1 cellular context compared by ENCODE assay signal in the genomic region with DNA sequence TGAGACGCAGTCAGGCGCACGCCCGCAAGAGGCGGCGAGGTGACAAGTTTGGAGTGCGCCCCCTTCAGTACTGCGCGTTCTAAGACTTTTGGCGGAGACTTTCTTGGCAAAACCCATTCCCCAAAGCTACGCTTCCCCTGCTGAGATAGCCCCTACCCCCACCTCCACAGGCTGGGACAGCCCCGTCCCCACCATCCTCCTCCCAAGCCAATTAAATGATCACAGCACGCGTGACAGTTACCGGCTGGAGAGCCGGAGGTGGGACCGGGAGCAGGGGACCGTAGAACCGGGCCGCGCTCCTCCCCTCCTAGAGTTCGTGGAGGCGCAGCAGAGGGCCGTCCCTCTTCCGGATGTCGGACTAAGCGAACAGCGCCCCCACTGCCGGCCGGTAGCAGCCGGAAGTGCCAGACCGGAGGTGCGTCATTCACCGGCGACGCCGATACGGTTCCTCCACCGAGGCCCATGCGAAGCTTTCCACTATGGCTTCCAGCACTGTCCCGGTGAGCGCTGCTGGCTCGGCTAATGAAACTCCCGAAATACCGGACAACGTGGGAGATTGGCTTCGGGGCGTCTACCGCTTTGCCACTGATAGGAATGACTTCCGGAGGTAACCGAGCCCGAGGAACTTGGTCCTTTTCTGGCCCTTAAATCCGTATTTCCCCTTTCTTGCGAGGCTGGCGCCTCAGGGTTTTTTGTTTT.
TF ChIP-seq lines count a peak whose summit lies in the region.

A gene (plus strand): TSS at position 476 of the 699 bp plus-strand sequence. CDS start 4 bp downstream, at position 480.

TF ChIP-seq in GM12878, 131 proteins besides CTCF, POLR2A, EP300 and RAD21 (continued from another document and continues in another):
- TF ChIP-seq LARP7 (IDR thresholded peaks at IDR 0.05) (0 out of 2 replicates have a peak, but pooled peaks have one; percentile 19), MYC (IDR thresholded peaks at IDR 0.05; ENCODE audit: insufficient read depth, insufficient read length, insufficient replicate concordance, low read length, severe bottlenecking) (peak; percentile 81), CBX3 (IDR thresholded peaks at IDR 0.05; ENCODE audit: borderline replicate concordance, low read depth) (no peak), NFXL1 (IDR thresholded peaks at IDR 0.05; ENCODE audit: borderline replicate concordance) (no peak), POLR2AphosphoS5 (IDR thresholded peaks at IDR 0.05; ENCODE audit: low read length) (peak; percentile 98), YY1 (IDR thresholded peaks at IDR 0.05; ENCODE audit: low read depth, low read length) (peak; percentile 98), FOXM1 (IDR thresholded peaks at IDR 0.05; ENCODE audit: low read depth, low read length) (0 out of 2 replicates have a peak, but pooled peaks have one; percentile 44), GABPA (IDR thresholded peaks at IDR 0.05; ENCODE audit: low read depth) (peak; percentile 96), CREM (IDR thresholded peaks at IDR 0.05; ENCODE audit: low read depth) (peak; percentile 99), SMARCA5 (IDR thresholded peaks at IDR 0.05) (peak; percentile 74; the same call in 1 of the 2 replicates), PML (IDR thresholded peaks at IDR 0.05; ENCODE audit: low read length) (peak; percentile 90; the same call in 1 of the 2 replicates), ZBED1 (IDR thresholded peaks at IDR 0.05; ENCODE audit: borderline replicate concordance) (no peak), ASH2L (IDR thresholded peaks at IDR 0.05; ENCODE audit: borderline replicate concordance, low read depth) (peak; percentile 24; the same call in 1 of the 2 replicates), HCFC1 (IDR thresholded peaks at IDR 0.05; ENCODE audit: low read length) (peak; percentile 86), SREBF1 (IDR thresholded peaks at IDR 0.05; ENCODE audit: low read length) (no peak), JUNB (IDR thresholded peaks at IDR 0.05) (no peak), RUNX3 (IDR thresholded peaks at IDR 0.05; ENCODE audit: low read length) (0 out of 2 replicates have a peak, but pooled peaks have one; percentile 24), HDAC6 (IDR thresholded peaks at IDR 0.05; ENCODE audit: unreplicated experiment) (peak; percentile 52), SP1 (IDR thresholded peaks at IDR 0.05; ENCODE audit: low read depth, low read length) (peak; percentile 33), CBFB (IDR thresholded peaks at IDR 0.05; ENCODE audit: low read depth) (no peak), ZNF217 (IDR thresholded peaks at IDR 0.05) (no peak), CEBPB (IDR thresholded peaks at IDR 0.05; ENCODE audit: borderline replicate concordance in 1 of 2, low read depth in 2 of 2, low read length in 2 of 2) (no peak), NRF1 (conservative IDR thresholded peaks at IDR 0.05; ENCODE audit: low read depth, low read length) (no peak), NBN (IDR thresholded peaks at IDR 0.05) (peak; percentile 93), SMAD5 (IDR thresholded peaks at IDR 0.05; ENCODE audit: low read depth) (peak; percentile 76; the same call in 1 of the 2 replicates), RCOR1 (conservative IDR thresholded peaks at IDR 0.05; ENCODE audit: low read depth, low read length) (no peak), RBBP5 (conservative IDR thresholded peaks at IDR 0.05) (no peak; the same call in 1 of the 2 replicates), EED (IDR thresholded peaks at IDR 0.05; ENCODE audit: low read depth) (no peak), KLF5 (IDR thresholded peaks at IDR 0.05; ENCODE audit: partially characterized antibody) (no peak)
- TF ChIP-seq, protein P1, sequence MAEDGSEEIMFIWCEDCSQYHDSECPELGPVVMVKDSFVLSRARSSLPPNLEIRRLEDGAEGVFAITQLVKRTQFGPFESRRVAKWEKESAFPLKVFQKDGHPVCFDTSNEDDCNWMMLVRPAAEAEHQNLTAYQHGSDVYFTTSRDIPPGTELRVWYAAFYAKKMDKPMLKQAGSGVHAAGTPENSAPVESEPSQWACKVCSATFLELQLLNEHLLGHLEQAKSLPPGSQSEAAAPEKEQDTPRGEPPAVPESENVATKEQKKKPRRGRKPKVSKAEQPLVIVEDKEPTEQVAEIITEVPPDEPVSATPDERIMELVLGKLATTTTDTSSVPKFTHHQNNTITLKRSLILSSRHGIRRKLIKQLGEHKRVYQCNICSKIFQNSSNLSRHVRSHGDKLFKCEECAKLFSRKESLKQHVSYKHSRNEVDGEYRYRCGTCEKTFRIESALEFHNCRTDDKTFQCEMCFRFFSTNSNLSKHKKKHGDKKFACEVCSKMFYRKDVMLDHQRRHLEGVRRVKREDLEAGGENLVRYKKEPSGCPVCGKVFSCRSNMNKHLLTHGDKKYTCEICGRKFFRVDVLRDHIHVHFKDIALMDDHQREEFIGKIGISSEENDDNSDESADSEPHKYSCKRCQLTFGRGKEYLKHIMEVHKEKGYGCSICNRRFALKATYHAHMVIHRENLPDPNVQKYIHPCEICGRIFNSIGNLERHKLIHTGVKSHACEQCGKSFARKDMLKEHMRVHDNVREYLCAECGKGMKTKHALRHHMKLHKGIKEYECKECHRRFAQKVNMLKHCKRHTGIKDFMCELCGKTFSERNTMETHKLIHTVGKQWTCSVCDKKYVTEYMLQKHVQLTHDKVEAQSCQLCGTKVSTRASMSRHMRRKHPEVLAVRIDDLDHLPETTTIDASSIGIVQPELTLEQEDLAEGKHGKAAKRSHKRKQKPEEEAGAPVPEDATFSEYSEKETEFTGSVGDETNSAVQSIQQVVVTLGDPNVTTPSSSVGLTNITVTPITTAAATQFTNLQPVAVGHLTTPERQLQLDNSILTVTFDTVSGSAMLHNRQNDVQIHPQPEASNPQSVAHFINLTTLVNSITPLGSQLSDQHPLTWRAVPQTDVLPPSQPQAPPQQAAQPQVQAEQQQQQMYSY (CRISPR knock-in tag; IDR thresholded peaks at IDR 0.05): no peak
- TF ChIP-seq, protein P2, sequence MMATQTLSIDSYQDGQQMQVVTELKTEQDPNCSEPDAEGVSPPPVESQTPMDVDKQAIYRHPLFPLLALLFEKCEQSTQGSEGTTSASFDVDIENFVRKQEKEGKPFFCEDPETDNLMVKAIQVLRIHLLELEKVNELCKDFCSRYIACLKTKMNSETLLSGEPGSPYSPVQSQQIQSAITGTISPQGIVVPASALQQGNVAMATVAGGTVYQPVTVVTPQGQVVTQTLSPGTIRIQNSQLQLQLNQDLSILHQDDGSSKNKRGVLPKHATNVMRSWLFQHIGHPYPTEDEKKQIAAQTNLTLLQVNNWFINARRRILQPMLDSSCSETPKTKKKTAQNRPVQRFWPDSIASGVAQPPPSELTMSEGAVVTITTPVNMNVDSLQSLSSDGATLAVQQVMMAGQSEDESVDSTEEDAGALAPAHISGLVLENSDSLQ (IDR thresholded peaks at IDR 0.05): peak; percentile 62
- TF ChIP-seq, protein P3, sequence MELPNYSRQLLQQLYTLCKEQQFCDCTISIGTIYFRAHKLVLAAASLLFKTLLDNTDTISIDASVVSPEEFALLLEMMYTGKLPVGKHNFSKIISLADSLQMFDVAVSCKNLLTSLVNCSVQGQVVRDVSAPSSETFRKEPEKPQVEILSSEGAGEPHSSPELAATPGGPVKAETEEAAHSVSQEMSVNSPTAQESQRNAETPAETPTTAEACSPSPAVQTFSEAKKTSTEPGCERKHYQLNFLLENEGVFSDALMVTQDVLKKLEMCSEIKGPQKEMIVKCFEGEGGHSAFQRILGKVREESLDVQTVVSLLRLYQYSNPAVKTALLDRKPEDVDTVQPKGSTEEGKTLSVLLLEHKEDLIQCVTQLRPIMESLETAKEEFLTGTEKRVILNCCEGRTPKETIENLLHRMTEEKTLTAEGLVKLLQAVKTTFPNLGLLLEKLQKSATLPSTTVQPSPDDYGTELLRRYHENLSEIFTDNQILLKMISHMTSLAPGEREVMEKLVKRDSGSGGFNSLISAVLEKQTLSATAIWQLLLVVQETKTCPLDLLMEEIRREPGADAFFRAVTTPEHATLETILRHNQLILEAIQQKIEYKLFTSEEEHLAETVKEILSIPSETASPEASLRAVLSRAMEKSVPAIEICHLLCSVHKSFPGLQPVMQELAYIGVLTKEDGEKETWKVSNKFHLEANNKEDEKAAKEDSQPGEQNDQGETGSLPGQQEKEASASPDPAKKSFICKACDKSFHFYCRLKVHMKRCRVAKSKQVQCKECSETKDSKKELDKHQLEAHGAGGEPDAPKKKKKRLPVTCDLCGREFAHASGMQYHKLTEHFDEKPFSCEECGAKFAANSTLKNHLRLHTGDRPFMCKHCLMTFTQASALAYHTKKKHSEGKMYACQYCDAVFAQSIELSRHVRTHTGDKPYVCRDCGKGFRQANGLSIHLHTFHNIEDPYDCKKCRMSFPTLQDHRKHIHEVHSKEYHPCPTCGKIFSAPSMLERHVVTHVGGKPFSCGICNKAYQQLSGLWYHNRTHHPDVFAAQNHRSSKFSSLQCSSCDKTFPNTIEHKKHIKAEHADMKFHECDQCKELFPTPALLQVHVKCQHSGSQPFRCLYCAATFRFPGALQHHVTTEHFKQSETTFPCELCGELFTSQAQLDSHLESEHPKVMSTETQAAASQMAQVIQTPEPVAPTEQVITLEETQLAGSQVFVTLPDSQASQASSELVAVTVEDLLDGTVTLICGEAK (IDR thresholded peaks at IDR 0.05; ENCODE audit: borderline replicate concordance): peak; percentile 96
- TF ChIP-seq, protein P4, sequence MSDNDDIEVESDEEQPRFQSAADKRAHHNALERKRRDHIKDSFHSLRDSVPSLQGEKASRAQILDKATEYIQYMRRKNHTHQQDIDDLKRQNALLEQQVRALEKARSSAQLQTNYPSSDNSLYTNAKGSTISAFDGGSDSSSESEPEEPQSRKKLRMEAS (IDR thresholded peaks at IDR 0.05; ENCODE audit: low read depth, low read length): peak; percentile 61; the same call in 1 of the 2 replicates
- TF ChIP-seq, protein P5, sequence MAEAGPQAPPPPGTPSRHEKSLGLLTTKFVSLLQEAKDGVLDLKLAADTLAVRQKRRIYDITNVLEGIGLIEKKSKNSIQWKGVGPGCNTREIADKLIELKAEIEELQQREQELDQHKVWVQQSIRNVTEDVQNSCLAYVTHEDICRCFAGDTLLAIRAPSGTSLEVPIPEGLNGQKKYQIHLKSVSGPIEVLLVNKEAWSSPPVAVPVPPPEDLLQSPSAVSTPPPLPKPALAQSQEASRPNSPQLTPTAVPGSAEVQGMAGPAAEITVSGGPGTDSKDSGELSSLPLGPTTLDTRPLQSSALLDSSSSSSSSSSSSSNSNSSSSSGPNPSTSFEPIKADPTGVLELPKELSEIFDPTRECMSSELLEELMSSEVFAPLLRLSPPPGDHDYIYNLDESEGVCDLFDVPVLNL (IDR thresholded peaks at IDR 0.05; ENCODE audit: low read depth, low read length): no peak
- TF ChIP-seq, protein P6, sequence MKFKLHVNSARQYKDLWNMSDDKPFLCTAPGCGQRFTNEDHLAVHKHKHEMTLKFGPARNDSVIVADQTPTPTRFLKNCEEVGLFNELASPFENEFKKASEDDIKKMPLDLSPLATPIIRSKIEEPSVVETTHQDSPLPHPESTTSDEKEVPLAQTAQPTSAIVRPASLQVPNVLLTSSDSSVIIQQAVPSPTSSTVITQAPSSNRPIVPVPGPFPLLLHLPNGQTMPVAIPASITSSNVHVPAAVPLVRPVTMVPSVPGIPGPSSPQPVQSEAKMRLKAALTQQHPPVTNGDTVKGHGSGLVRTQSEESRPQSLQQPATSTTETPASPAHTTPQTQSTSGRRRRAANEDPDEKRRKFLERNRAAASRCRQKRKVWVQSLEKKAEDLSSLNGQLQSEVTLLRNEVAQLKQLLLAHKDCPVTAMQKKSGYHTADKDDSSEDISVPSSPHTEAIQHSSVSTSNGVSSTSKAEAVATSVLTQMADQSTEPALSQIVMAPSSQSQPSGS (IDR thresholded peaks at IDR 0.05; ENCODE audit: low read length): no peak
- TF ChIP-seq, protein P7, sequence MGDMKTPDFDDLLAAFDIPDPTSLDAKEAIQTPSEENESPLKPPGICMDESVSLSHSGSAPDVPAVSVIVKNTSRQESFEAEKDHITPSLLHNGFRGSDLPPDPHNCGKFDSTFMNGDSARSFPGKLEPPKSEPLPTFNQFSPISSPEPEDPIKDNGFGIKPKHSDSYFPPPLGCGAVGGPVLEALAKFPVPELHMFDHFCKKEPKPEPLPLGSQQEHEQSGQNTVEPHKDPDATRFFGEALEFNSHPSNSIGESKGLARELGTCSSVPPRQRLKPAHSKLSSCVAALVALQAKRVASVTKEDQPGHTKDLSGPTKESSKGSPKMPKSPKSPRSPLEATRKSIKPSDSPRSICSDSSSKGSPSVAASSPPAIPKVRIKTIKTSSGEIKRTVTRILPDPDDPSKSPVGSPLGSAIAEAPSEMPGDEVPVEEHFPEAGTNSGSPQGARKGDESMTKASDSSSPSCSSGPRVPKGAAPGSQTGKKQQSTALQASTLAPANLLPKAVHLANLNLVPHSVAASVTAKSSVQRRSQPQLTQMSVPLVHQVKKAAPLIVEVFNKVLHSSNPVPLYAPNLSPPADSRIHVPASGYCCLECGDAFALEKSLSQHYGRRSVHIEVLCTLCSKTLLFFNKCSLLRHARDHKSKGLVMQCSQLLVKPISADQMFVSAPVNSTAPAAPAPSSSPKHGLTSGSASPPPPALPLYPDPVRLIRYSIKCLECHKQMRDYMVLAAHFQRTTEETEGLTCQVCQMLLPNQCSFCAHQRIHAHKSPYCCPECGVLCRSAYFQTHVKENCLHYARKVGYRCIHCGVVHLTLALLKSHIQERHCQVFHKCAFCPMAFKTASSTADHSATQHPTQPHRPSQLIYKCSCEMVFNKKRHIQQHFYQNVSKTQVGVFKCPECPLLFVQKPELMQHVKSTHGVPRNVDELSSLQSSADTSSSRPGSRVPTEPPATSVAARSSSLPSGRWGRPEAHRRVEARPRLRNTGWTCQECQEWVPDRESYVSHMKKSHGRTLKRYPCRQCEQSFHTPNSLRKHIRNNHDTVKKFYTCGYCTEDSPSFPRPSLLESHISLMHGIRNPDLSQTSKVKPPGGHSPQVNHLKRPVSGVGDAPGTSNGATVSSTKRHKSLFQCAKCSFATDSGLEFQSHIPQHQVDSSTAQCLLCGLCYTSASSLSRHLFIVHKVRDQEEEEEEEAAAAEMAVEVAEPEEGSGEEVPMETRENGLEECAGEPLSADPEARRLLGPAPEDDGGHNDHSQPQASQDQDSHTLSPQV (IDR thresholded peaks at IDR 0.05): peak; percentile 60; the same call in 1 of the 2 replicates
- TF ChIP-seq, protein P8, sequence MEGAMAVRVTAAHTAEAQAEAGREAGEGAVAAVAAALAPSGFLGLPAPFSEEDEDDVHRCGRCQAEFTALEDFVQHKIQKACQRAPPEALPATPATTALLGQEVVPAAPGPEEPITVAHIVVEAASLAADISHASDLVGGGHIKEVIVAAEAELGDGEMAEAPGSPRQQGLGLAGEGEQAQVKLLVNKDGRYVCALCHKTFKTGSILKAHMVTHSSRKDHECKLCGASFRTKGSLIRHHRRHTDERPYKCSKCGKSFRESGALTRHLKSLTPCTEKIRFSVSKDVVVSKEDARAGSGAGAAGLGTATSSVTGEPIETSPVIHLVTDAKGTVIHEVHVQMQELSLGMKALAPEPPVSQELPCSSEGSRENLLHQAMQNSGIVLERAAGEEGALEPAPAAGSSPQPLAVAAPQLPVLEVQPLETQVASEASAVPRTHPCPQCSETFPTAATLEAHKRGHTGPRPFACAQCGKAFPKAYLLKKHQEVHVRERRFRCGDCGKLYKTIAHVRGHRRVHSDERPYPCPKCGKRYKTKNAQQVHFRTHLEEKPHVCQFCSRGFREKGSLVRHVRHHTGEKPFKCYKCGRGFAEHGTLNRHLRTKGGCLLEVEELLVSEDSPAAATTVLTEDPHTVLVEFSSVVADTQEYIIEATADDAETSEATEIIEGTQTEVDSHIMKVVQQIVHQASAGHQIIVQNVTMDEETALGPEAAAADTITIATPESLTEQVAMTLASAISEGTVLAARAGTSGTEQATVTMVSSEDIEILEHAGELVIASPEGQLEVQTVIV (IDR thresholded peaks at IDR 0.05; ENCODE audit: borderline replicate concordance, partially characterized antibody): peak; percentile 81
